ENCODE assay signal across 22 cellular contexts in the genomic region with DNA sequence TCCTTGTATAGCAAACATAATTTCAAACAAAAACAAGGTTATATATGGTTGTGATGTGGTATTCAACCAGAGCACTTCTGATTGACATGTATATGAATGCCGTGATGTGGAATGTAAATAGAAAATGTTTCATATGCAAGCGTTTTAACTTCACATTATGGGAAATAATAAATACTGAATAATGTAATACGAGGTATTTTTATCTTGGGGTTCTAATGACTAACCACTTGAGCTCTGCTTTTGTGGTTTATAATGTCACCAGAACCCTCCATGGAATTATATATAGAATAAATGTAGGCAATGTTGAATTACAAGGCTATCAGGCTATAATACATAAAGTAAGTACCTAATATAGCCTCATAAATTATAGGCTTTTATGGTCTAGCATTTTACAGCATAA.
"Had no signal": no experiment of that assay in that cellular context is flagged by ENCODE, and none has a peak within 500 bp of the region (broad histone marks: within the 10 kb centered on the region; RNA-seq: fewer than 3 reads in every experiment).

No MANE protein-coding gene starts in this region.

- H3K4me3 ChIP-seq: SK-N-MC had no signal

- ATAC-seq: activated CD4-positive, alpha-beta T cell treated with anti-CD3 and anti-CD28 coated beads for 36 hours; activated T-helper 17 cell treated with anti-CD3 and anti-CD28 coated beads, Interleukin-2, amount 50 U/mL, for 72 hours; Panc1; Right ventricle myocardium inferior had no signal

- H3K27ac ChIP-seq: brain microvascular endothelial cell, SK-N-MC, WERI-Rb-1 had no signal

- H3K27me3 ChIP-seq: brain microvascular endothelial cell had no signal

- H3K27ac Mint-ChIP-seq: activated CD4-positive, alpha-beta memory T cell treated with anti-CD3 and anti-CD28 coated beads, Interleukin-2, amount 10 ng/mL, durations not matched to agents 7 days and 5 days; activated CD4-positive, alpha-beta T cell treated with anti-CD3 and anti-CD28 coated beads for 36 hours; activated naive CD4-positive, alpha-beta T cell treated with anti-CD3 and anti-CD28 coated beads for 36 hours; activated naive CD8-positive, alpha-beta T cell; activated T-helper 17 cell treated with anti-CD3 and anti-CD28 coated beads, Interleukin-2, amount 50 U/mL, for 72 hours had no signal

- DNase-seq: activated CD4-positive, alpha-beta memory T cell treated with anti-CD3 and anti-CD28 coated beads, Interleukin-2, amount 10 ng/mL, durations not matched to agents 7 days and 5 days; activated CD4-positive, alpha-beta T cell treated with anti-CD3 and anti-CD28 coated beads for 36 hours; activated CD4-positive, alpha-beta T cell treated with anti-CD3 and anti-CD28 coated beads, Interleukin-2, amount 50 U/mL, for 1 hour; activated gamma-delta T cell; activated naive CD4-positive, alpha-beta T cell treated with anti-CD3 and anti-CD28 coated beads for 36 hours; activated T-cell treated with anti-CD3 and anti-CD28 coated beads for 4 hours; activated T-cell treated with anti-CD3 and anti-CD28 coated beads, Interleukin-2, amount 50 U/mL, for 48 hours; amygdala; NCI-H1092; NCI-H1417; NCI-H1930; NCI-H2227 treated with DMSO at 0.1 percent for 48 hours; NCI-H526; RPMI8226; T-helper 1 cell; WERI-Rb-1 had no signal

- H3K36me3 ChIP-seq: brain microvascular endothelial cell, WERI-Rb-1 had no signal

- H3K4me1 Mint-ChIP-seq: activated CD4-positive, alpha-beta memory T cell treated with anti-CD3 and anti-CD28 coated beads, Interleukin-2, amount 10 ng/mL, durations not matched to agents 7 days and 5 days; activated CD4-positive, alpha-beta T cell treated with anti-CD3 and anti-CD28 coated beads for 36 hours; activated T-helper 17 cell treated with anti-CD3 and anti-CD28 coated beads, Interleukin-2, amount 50 U/mL, for 72 hours had no signal

- H3K9me3 Mint-ChIP-seq: activated CD4-positive, alpha-beta memory T cell treated with anti-CD3 and anti-CD28 coated beads, Interleukin-2, amount 10 ng/mL, durations not matched to agents 7 days and 5 days; activated naive CD4-positive, alpha-beta T cell treated with anti-CD3 and anti-CD28 coated beads for 36 hours; activated T-helper 17 cell treated with anti-CD3 and anti-CD28 coated beads, Interleukin-2, amount 50 U/mL, for 72 hours had no signal

- H3K36me3 Mint-ChIP-seq: activated naive CD8-positive, alpha-beta T cell had no signal

- H3K4me3 Mint-ChIP-seq: activated CD4-positive, alpha-beta memory T cell treated with anti-CD3 and anti-CD28 coated beads, Interleukin-2, amount 10 ng/mL, durations not matched to agents 7 days and 5 days; activated CD4-positive, alpha-beta T cell treated with anti-CD3 and anti-CD28 coated beads for 36 hours; activated naive CD4-positive, alpha-beta T cell treated with anti-CD3 and anti-CD28 coated beads for 36 hours; activated naive CD8-positive, alpha-beta T cell; activated T-helper 17 cell treated with anti-CD3 and anti-CD28 coated beads, Interleukin-2, amount 50 U/mL, for 72 hours had no signal
